Comparison of ENCODE assay signal across 25 cellular contexts in genomic region chr14:24976599-24976998, GRCh38.
DNase-seq lines count a peak whose midpoint lies in the region; ATAC-seq, FAIRE-seq and TF ChIP-seq lines count a peak whose summit lies in the region.
"Had no signal": no experiment of that assay in that cellular context is flagged by ENCODE, and none has a peak within 500 bp of the region (broad histone marks: within the 10 kb centered on the region; RNA-seq: fewer than 3 reads in every experiment).

No MANE protein-coding gene starts in this region.

- 29 to 34% methylated on average over 3 of the region's 3 CpGs for WGBS in body of pancreas, 2 donors
- 16 to 71% (median 40%) methylated on average over 3 of the region's 3 CpGs for WGBS in small intestine, 3 donors

- H3K4me3 Mint-ChIP-seq in nephron = no peak overlapping the region
- H3K4me3 Mint-ChIP-seq: B cell; CD4-positive, alpha-beta T cell; CD8-positive, alpha-beta T cell had no signal

- H3K27ac ChIP-seq in body of pancreas = peak overlapping the region in 3 of 4 donors; percentile 12 to 61 (median 34)
- no peak overlapping the region for H3K27ac ChIP-seq in small intestine (ENCODE audit: low read depth in 1 of 2, low read length in 1 of 2)
- H3K27ac ChIP-seq: 22Rv1; A549; BLaER1 treated with 17β-estradiol and CSF1 and Interleukin-3, amounts not matched to agents 10 nM and 100 nM; C4-2B had no signal

- no peaks in the 10 kb centered on the region for H3K9me3 Mint-ChIP-seq in nephron
- H3K9me3 Mint-ChIP-seq: CD4-positive, alpha-beta T cell; CD8-positive, alpha-beta T cell had no signal

- FAIRE-seq in small intestine (lab: Jason Lieb, UNC) = no peak
- FAIRE-seq: A549, GM12878, GM12892, GM18507 had no signal

- H3K27me3 ChIP-seq in body of pancreas (no peaks in the 10 kb centered on the region), small intestine (ENCODE audit: control insufficient read depth in 2 of 2, insufficient read depth in 2 of 2, low read length in 2 of 2) (no peaks in the 10 kb centered on the region)
- H3K27me3 ChIP-seq: BLaER1 treated with 17β-estradiol and CSF1 and Interleukin-3, amounts not matched to agents 10 nM and 100 nM had no signal

- intact Hi-C loops in left ventricle myocardium superior (cut with micrococcal nuclease) = no loop called here
- intact Hi-C loops in Right ventricle myocardium superior (cut with DNase I) = no loop called here
- intact Hi-C loops in body of pancreas (cut with DNase I) = no loop called here

- DNase-seq in left ventricle myocardium superior = no peak
- DNase-seq in Right ventricle myocardium superior = no peak
- peak in 1 of 4 donors; percentile 33 for DNase-seq in body of pancreas
- peak; percentile 62 for DNase-seq in small intestine
- no peak for DNase-seq in NOMO-1 (lab: John Stamatoyannopoulos, UW; ENCODE audit: unreplicated experiment in 2 of 2)
- DNase-seq: AML-193; CD4-positive, alpha-beta T cell; CD8-positive, alpha-beta T cell; DMS 273 treated with DMSO at 0.1 percent for 48 hours; DMS153; DMS53; DMS79; DND-41; EL; GDM1 had no signal

- H3K4me1 ChIP-seq in body of pancreas (peaks cover 95% of the 10 kb centered on the region), small intestine (ENCODE audit: control insufficient read depth in 2 of 2, insufficient read depth in 1 of 2, low read depth in 1 of 2, low read length in 1 of 2) (peaks cover 9 to 14% of the 10 kb centered on the region in 2 donors)
- H3K4me1 ChIP-seq: BLaER1 treated with 17β-estradiol and CSF1 and Interleukin-3, amounts not matched to agents 10 nM and 100 nM had no signal

- H3K36me3 Mint-ChIP-seq in nephron (ENCODE audit: low read depth) = no peaks in the 10 kb centered on the region
- H3K36me3 Mint-ChIP-seq: CD8-positive, alpha-beta T cell had no signal

- peak overlapping the region in 2 of 3 experiments; percentile 46 to 90 for H3K27ac Mint-ChIP-seq in nephron
- H3K27ac Mint-ChIP-seq: B cell; CD4-positive, alpha-beta T cell; CD8-positive, alpha-beta T cell had no signal

- TF ChIP-seq POLR2A in body of pancreas (IDR thresholded peaks at IDR 0.05) = no peak

- no peaks in the 10 kb centered on the region for H3K27me3 Mint-ChIP-seq in nephron (ENCODE audit: low read depth)

- peak; percentile 17 for ATAC-seq in left ventricle myocardium superior
- no peak for ATAC-seq in Right ventricle myocardium superior (ENCODE audit: poor library complexity)
- ATAC-seq in body of pancreas = peak; percentile 55
- ATAC-seq in HG03457 (IDR thresholded peaks at IDR 0.05; ENCODE audit: unreplicated experiment) = no peak
- ATAC-seq: A549; CD8-positive, alpha-beta T cell; GM12878 had no signal

- TF ChIP-seq CTCF in body of pancreas (IDR thresholded peaks at IDR 0.05) = no peak
- TF ChIP-seq CTCF in nephron (IDR thresholded peaks at IDR 0.05; ENCODE audit: unreplicated experiment in 3 of 3) = no peak

- H3K36me3 ChIP-seq in body of pancreas (replicated peaks in 1 of 2; ENCODE audit: insufficient read depth in 1 of 2, low read depth in 2 of 2) (no peaks in the 10 kb centered on the region), small intestine (ENCODE audit: control insufficient read depth in 2 of 2, insufficient read depth in 2 of 2, low read length in 2 of 2) (no peaks in the 10 kb centered on the region)
- H3K36me3 ChIP-seq: BLaER1 treated with 17β-estradiol and CSF1 and Interleukin-3, amounts not matched to agents 10 nM and 100 nM had no signal

- H3K4me3 ChIP-seq in body of pancreas = no peak overlapping the region
- H3K4me3 ChIP-seq in small intestine (ENCODE audit: low read depth in 1 of 2, low read length in 2 of 2) = no peak overlapping the region
- H3K4me3 ChIP-seq: A549; BLaER1 treated with 17β-estradiol and CSF1 and Interleukin-3, amounts not matched to agents 10 nM and 100 nM; GM12878 had no signal

- H3K4me1 Mint-ChIP-seq in nephron = peaks cover 13% of the 10 kb centered on the region
- H3K4me1 Mint-ChIP-seq: B cell had no signal

- H3K9me3 ChIP-seq in body of pancreas (no peaks in the 10 kb centered on the region), small intestine (ENCODE audit: control insufficient read depth, low read depth) (no peaks in the 10 kb centered on the region)
- H3K9me3 ChIP-seq: A549; BLaER1 treated with 17β-estradiol and CSF1 and Interleukin-3, amounts not matched to agents 10 nM and 100 nM had no signal

Comparison
In these comparisons a context has a peak if more than half of its experiments do, and no peak if none do; other contexts are left out.
1. ATAC-seq: peak in left ventricle myocardium superior (single experiment) and body of pancreas (single experiment); none in Right ventricle myocardium superior (single experiment) and HG03457 (single experiment).
2. H3K27ac ChIP-seq: peak in body of pancreas (3 of 4); none in small intestine (0 of 2).